ENCODE assay signal across 8 cellular contexts in the genomic region with DNA sequence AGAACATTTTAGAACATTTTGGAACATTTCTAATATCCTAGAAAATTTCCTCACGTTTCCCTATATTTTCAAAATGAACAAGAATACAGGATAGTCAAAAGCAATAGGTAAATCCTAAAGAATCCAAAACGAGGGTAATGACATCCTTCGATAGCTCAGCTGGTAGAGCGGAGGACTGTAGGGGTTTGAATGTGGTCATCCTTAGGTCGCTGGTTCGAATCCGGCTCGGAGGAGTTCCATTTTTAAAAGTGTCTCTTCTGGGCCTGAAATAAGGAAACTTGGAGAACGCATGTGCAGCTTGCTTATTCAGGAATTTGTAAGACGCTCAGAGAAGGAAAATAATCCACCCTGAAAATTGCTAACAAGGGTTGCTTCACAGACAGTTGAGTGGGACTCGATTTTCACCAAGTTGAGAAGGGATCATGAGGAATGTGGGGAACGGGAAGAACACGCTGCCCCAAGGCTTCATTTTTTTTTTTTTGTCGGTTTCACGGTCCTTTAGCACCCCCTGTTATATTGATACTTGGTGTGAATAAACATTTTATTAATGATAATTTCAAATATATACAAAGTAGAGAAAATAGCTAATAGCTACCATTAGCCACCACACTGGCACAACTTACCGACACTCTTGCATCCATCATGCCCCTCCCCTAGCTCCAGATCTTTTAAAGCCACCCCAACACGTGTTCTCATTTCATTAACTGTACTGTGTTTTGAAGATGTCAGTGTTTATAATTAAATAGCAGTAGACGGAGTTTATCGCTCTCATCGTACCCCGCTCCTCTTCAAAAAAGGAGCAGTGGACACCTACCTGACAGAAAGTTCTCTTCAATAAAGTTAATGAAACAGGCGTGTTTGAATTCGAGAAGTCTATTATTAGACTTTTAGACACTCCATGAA. TPM values are rescaled to one million over a fixed set of nuclear protein-coding genes. Genes with fewer than 3 reads are reported as not detected.
DNase-seq lines count a peak whose midpoint lies in the region; ATAC-seq and TF ChIP-seq lines count a peak whose summit lies in the region.

No MANE protein-coding gene starts in this region.

- peaks cover 23% of the 10 kb centered on the region for H3K4me1 Mint-ChIP-seq in CD4-positive, alpha-beta T cell (ENCODE audit: low read depth)
- peaks cover 8% of the 10 kb centered on the region for H3K4me1 Mint-ChIP-seq in T-helper 17 cell

- peaks cover 23% of the 10 kb centered on the region for H3K36me3 Mint-ChIP-seq in CD4-positive, alpha-beta T cell (ENCODE audit: low read depth)
- peaks cover 2% of the 10 kb centered on the region for H3K36me3 Mint-ChIP-seq in T-helper 17 cell (ENCODE audit: low read depth)

- H3K4me1 ChIP-seq in HUES6 (ENCODE audit: control insufficient read depth, insufficient read depth, low read length): peaks cover 5% of the 10 kb centered on the region; the same call in 1 of the 2 replicates

- CTCF ChIA-PET in CD4-positive, alpha-beta T cell (lab: Charles Lee): interaction anchor here (0.5 to 6.0 kb wide), 50 partner anchors 8 to 1300 kb away, joined by 3 to 50 read pairs (median 4); partner anchors contain the start of genes BTN2A2, BTN3A3 and HMGN4

- H3K27ac ChIP-seq in CD4-positive, alpha-beta T cell (ENCODE audit: low read depth, low read length): no peak overlapping the region
- no peak overlapping the region for H3K27ac ChIP-seq in HUES6 (ENCODE audit: low read depth, low read length)

- peaks cover 45% of the 10 kb centered on the region for H3K27me3 Mint-ChIP-seq in CD4-positive, alpha-beta T cell
- H3K27me3 Mint-ChIP-seq in T-helper 17 cell: peaks cover 38% of the 10 kb centered on the region

- no peaks in the 10 kb centered on the region for H3K9me3 Mint-ChIP-seq in CD4-positive, alpha-beta T cell

- ATAC-seq in CD4-positive, alpha-beta T cell (ENCODE audit: poor library complexity): no peak
- ATAC-seq in T-helper 17 cell (no peak), GM18519 (IDR thresholded peaks at IDR 0.05; ENCODE audit: low FRiP score, unreplicated experiment) (no peak)

- H3K9me3 ChIP-seq in CD4-positive, alpha-beta T cell (ENCODE audit: control insufficient read depth, low read length): no peaks in the 10 kb centered on the region
- H3K9me3 ChIP-seq in HUES6 (ENCODE audit: control insufficient read depth, insufficient read depth, low read depth, low read length): no peaks in the 10 kb centered on the region
- no peaks in the 10 kb centered on the region for H3K9me3 ChIP-seq in T-helper 17 cell (ENCODE audit: control insufficient read depth, low read length, poor library complexity, severe bottlenecking)

- DNase-seq in CD4-positive, alpha-beta T cell: no peak
- no peak for DNase-seq in T-helper 17 cell
- peak; percentile 81 for DNase-seq in fibroblast of gingiva (ENCODE audit: low read depth)
- DNase-seq in retina: peak; percentile 39
- DNase-seq in NOMO-1 treated with DMSO at 0.1 percent for 48 hours (lab: John Stamatoyannopoulos, UW; ENCODE audit: unreplicated experiment): no peak
- no peak for DNase-seq in GM03348 (ENCODE audit: low spot score)

- intact Hi-C loops in CD4-positive, alpha-beta T cell (cut with DNase I, micrococcal nuclease): loop anchor here (1.0 to 10.0 kb wide), 6 partner anchors 20 to 540 kb away; a partner anchor contains a TSS

- peak overlapping the region; percentile 47 for H3K4me3 Mint-ChIP-seq in CD4-positive, alpha-beta T cell
- peak overlapping the region; percentile 50 for H3K4me3 Mint-ChIP-seq in T-helper 17 cell

- TF ChIP-seq CTCF in CD4-positive, alpha-beta T cell (IDR thresholded peaks at IDR 0.05): no peak

- peaks cover 17% of the 10 kb centered on the region for H3K36me3 ChIP-seq in HUES6 (ENCODE audit: control insufficient read depth, insufficient read depth, low read length)

- H3K27me3 ChIP-seq in CD4-positive, alpha-beta T cell (ENCODE audit: control insufficient read depth, insufficient read depth, low read length): peaks cover 32% of the 10 kb centered on the region
- no peaks in the 10 kb centered on the region for H3K27me3 ChIP-seq in HUES6 (ENCODE audit: control insufficient read depth, insufficient read depth, low read length)

- H3K9ac ChIP-seq in HUES6 (ENCODE audit: low read length): no peak overlapping the region

- peak overlapping the region; percentile 96 for H3K4me3 ChIP-seq in HUES6 (ENCODE audit: low read depth, low read length)

- POLR2A ChIA-PET in CD4-positive, alpha-beta T cell (lab: Charles Lee): interaction anchor here (0.6 to 2.4 kb wide), 22 partner anchors 10 to 1788 kb away, joined by 3 to 17 read pairs (median 6); partner anchors contain the start of gene HMGN4

- peak overlapping the region; percentile 68 for H3K27ac Mint-ChIP-seq in CD4-positive, alpha-beta T cell
- no peak overlapping the region for H3K27ac Mint-ChIP-seq in T-helper 17 cell

RNA-seq across cellular contexts. Expression of gene ABT1, which starts 1.8 kb away (rescaled TPM):
- 10 to 100 TPM; 39.8 to 40.4 TPM for total RNA-seq in CD4-positive, alpha-beta T cell
- 10 to 100 TPM; 25.0 to 28.4 TPM for total RNA-seq in T-helper 17 cell

RNA-seq across cellular contexts. Expression of gene HMGN4, which starts 56.8 kb away (rescaled TPM):
- 10 to 100 TPM; 22.7 to 24.8 TPM for total RNA-seq in CD4-positive, alpha-beta T cell
- total RNA-seq in T-helper 17 cell: 10 to 100 TPM; 54.7 to 60.1 TPM

Comparison
In these comparisons a context has a peak if more than half of its experiments do, and no peak if none do; other contexts are left out.
1. DNase-seq: peak in fibroblast of gingiva (single experiment) and retina (single experiment); none in CD4-positive, alpha-beta T cell (0 of 10), T-helper 17 cell (0 of 3), NOMO-1 treated with DMSO at 0.1 percent for 48 hours (single experiment) and GM03348 (single experiment).